Comparison of ENCODE assay signal across 1 cellular context in genomic region chr6:143450453-143451362, GRCh38.
TF ChIP-seq lines count a peak whose summit lies in the region.

Gene ADAT2, minus strand, starts transcription at chr6:143450695. Its CDS starts 37 bp downstream, at chr6:143450658.
A gene with protein sequence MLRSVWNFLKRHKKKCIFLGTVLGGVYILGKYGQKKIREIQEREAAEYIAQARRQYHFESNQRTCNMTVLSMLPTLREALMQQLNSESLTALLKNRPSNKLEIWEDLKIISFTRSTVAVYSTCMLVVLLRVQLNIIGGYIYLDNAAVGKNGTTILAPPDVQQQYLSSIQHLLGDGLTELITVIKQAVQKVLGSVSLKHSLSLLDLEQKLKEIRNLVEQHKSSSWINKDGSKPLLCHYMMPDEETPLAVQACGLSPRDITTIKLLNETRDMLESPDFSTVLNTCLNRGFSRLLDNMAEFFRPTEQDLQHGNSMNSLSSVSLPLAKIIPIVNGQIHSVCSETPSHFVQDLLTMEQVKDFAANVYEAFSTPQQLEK (plus strand): TSS chr6:143450805. CDS start chr6:143451043, 238 bp downstream.

TF ChIP-seq in HepG2, 621 proteins besides CTCF, POLR2A, EP300 and RAD21 (continued from another document and continues in another):
- TF ChIP-seq MTF1 (CRISPR knock-in tag; IDR thresholded peaks at IDR 0.05) (no peak), GATA4 (IDR thresholded peaks at IDR 0.05; ENCODE audit: borderline replicate concordance, low read depth) (0 out of 2 replicates have a peak, but pooled peaks have one; percentile 62), ZNF318 (CRISPR knock-in tag; IDR thresholded peaks at IDR 0.05) (peak; percentile 83), ZNF124 (CRISPR knock-in tag; IDR thresholded peaks at IDR 0.05) (peak; percentile 95), MIXL1 (CRISPR knock-in tag; IDR thresholded peaks at IDR 0.05) (peak; percentile 99), MLLT10 (CRISPR knock-in tag; IDR thresholded peaks at IDR 0.05) (no peak), PHF21A (CRISPR knock-in tag; IDR thresholded peaks at IDR 0.05) (peak; percentile 98), ZNF792 (CRISPR knock-in tag; IDR thresholded peaks at IDR 0.05) (peak; percentile 98), NPAS2 (CRISPR knock-in tag; IDR thresholded peaks at IDR 0.05; ENCODE audit: borderline replicate concordance) (no peak), ZNF430 (CRISPR knock-in tag; IDR thresholded peaks at IDR 0.05) (peak; percentile 99), NFE2L2 (IDR thresholded peaks at IDR 0.05; ENCODE audit: low read length) (no peak), REST (IDR thresholded peaks at IDR 0.05; ENCODE audit: borderline replicate concordance in 1 of 2, low read depth in 1 of 2, low read length in 2 of 2) (peak in 1 of 2 experiments; percentile 83; a peak in 2 of 4 replicates), PCBP1 (IDR thresholded peaks at IDR 0.05; ENCODE audit: borderline replicate concordance, low read depth, low read length) (peak; percentile 56; the same call in 1 of the 2 replicates), ZNF747 (CRISPR knock-in tag; IDR thresholded peaks at IDR 0.05; ENCODE audit: borderline replicate concordance) (peak; percentile 96), DR1 (CRISPR knock-in tag; IDR thresholded peaks at IDR 0.05) (peak; percentile 93), TMF1 (CRISPR knock-in tag; IDR thresholded peaks at IDR 0.05; ENCODE audit: low read depth) (0 out of 2 replicates have a peak, but pooled peaks have one; percentile 59), XRCC5 (optimal IDR thresholded peaks at IDR 0.05; ENCODE audit: low read length) (peak; percentile 100), ZNF562 (CRISPR knock-in tag; IDR thresholded peaks at IDR 0.05; ENCODE audit: borderline replicate concordance) (peak; percentile 73; the same call in 1 of the 2 replicates), PAX8 (CRISPR knock-in tag; IDR thresholded peaks at IDR 0.05; ENCODE audit: borderline replicate concordance) (peak; percentile 53; the same call in 1 of the 2 replicates), TGIF2 (CRISPR knock-in tag; IDR thresholded peaks at IDR 0.05) (peak; percentile 89), ATAD3A (CRISPR knock-in tag; IDR thresholded peaks at IDR 0.05) (0 out of 2 replicates have a peak, but pooled peaks have one; percentile 78), ESRRA (CRISPR knock-in tag; IDR thresholded peaks at IDR 0.05; ENCODE audit: low read depth) (peak; percentile 87), ZNF674 (CRISPR knock-in tag; IDR thresholded peaks at IDR 0.05; ENCODE audit: low read depth) (no peak), ZFX (CRISPR knock-in tag; IDR thresholded peaks at IDR 0.05; ENCODE audit: low read depth) (peak; percentile 85), MXI1 (IDR thresholded peaks at IDR 0.05; ENCODE audit: borderline replicate concordance, low read depth, low read length) (peak; percentile 88; the same call in 2 of the 3 replicates), NCOA1 (CRISPR knock-in tag; IDR thresholded peaks at IDR 0.05) (peak; percentile 88), ZNF607 (CRISPR knock-in tag; IDR thresholded peaks at IDR 0.05; ENCODE audit: borderline replicate concordance) (peak; percentile 94), RBM22 (optimal IDR thresholded peaks at IDR 0.05; ENCODE audit: low read length) (no peak), ZBTB49 (CRISPR knock-in tag; IDR thresholded peaks at IDR 0.05; ENCODE audit: borderline replicate concordance) (peak; percentile 57; the same call in 1 of the 2 replicates), FOXA3 (CRISPR knock-in tag; IDR thresholded peaks at IDR 0.05) (peak; percentile 85), E2F1 (CRISPR knock-in tag; IDR thresholded peaks at IDR 0.05) (peak; percentile 94), ZNF354B (CRISPR knock-in tag; IDR thresholded peaks at IDR 0.05) (peak; percentile 98), ZBTB2 (CRISPR knock-in tag; IDR thresholded peaks at IDR 0.05; ENCODE audit: low read depth) (peak; percentile 91), AHR (CRISPR knock-in tag; IDR thresholded peaks at IDR 0.05) (peak; percentile 97), ZNF274 (CRISPR knock-in tag; IDR thresholded peaks at IDR 0.05) (peak; percentile 98), ZNF569 (CRISPR knock-in tag; IDR thresholded peaks at IDR 0.05; ENCODE audit: borderline replicate concordance) (no peak; the same call in 1 of the 2 replicates), KLF11 (CRISPR knock-in tag; IDR thresholded peaks at IDR 0.05) (peak; percentile 97), ZNF17 (CRISPR knock-in tag; IDR thresholded peaks at IDR 0.05) (peak; percentile 80), SYNCRIP (IDR thresholded peaks at IDR 0.05; ENCODE audit: insufficient read depth, low read depth, low read length) (no peak), IRX3 (CRISPR knock-in tag; IDR thresholded peaks at IDR 0.05; ENCODE audit: borderline replicate concordance, low read depth) (peak; percentile 98), ZNF720 (CRISPR knock-in tag; IDR thresholded peaks at IDR 0.05) (peak; percentile 66; the same call in 1 of the 2 replicates), MBNL3 (CRISPR knock-in tag; conservative IDR thresholded peaks at IDR 0.05) (no peak; the same call in 1 of the 2 replicates), CBX2 (IDR thresholded peaks at IDR 0.05; ENCODE audit: low read depth, low read length) (peak; percentile 45; the same call in 1 of the 2 replicates), CBX2 (CRISPR knock-in tag; IDR thresholded peaks at IDR 0.05; ENCODE audit: low read depth) (0 out of 2 replicates have a peak, but pooled peaks have one; percentile 51), FOXO1 (CRISPR knock-in tag; IDR thresholded peaks at IDR 0.05) (peak; percentile 93), ZNF570 (CRISPR knock-in tag; IDR thresholded peaks at IDR 0.05; ENCODE audit: borderline replicate concordance) (no peak), CEBPB (IDR thresholded peaks at IDR 0.05; ENCODE audit: borderline replicate concordance, low read depth, low read length) (peak; percentile 32; the same call in 1 of the 2 replicates), KDM6A (CRISPR knock-in tag; IDR thresholded peaks at IDR 0.05; ENCODE audit: low read depth) (peak; percentile 50; the same call in 1 of the 2 replicates), GTF2F1 (IDR thresholded peaks at IDR 0.05; ENCODE audit: low read length) (no peak), ZNF557 (CRISPR knock-in tag; IDR thresholded peaks at IDR 0.05) (peak; percentile 97)
